ENCODE assay signal across 10 cellular contexts in genomic region chr16:31138621-31139578, GRCh38. TPM values are rescaled to one million over a fixed set of nuclear protein-coding genes. Genes with fewer than 3 reads are reported as not detected.
DNase-seq lines count a peak whose midpoint lies in the region; FAIRE-seq and TF ChIP-seq lines count a peak whose summit lies in the region.
"Had no signal": no experiment of that assay in that cellular context is flagged by ENCODE, and none has a peak within 500 bp of the region (broad histone marks: within the 10 kb centered on the region; RNA-seq: fewer than 3 reads in every experiment).

No MANE protein-coding gene starts in this region.

- TF ChIP-seq CTCF in cardiac fibroblast (IDR thresholded peaks at IDR 0.05; ENCODE audit: low read depth, low read length), result no peak
- TF ChIP-seq CTCF in type B pancreatic cell (conservative IDR thresholded peaks at IDR 0.05), result no peak

- H3K36me3 Mint-ChIP-seq in type B pancreatic cell, result no peaks in the 10 kb centered on the region
- no peaks in the 10 kb centered on the region for H3K36me3 Mint-ChIP-seq in activated T-cell treated with anti-CD3 and anti-CD28 coated beads, Interleukin-2, amount 50 U/mL, for 24 hours (ENCODE audit: low read depth)

- no peaks in the 10 kb centered on the region for H3K9me3 Mint-ChIP-seq in type B pancreatic cell
- no peaks in the 10 kb centered on the region for H3K9me3 Mint-ChIP-seq in activated T-cell treated with anti-CD3 and anti-CD28 coated beads, Interleukin-2, amount 50 U/mL, for 24 hours
- H3K9me3 Mint-ChIP-seq: activated CD4-positive, alpha-beta memory T cell treated with anti-CD3 and anti-CD28 coated beads, Interleukin-2, amount 10 ng/mL, durations not matched to agents 7 days and 5 days had no signal

- no peak overlapping the region for H3K27ac ChIP-seq in caudate nucleus (ENCODE audit: low read depth, low read length)

- peaks cover 6% of the 10 kb centered on the region for H3K27me3 Mint-ChIP-seq in type B pancreatic cell
- H3K27me3 Mint-ChIP-seq in activated T-cell treated with anti-CD3 and anti-CD28 coated beads, Interleukin-2, amount 50 U/mL, for 24 hours, result no peaks in the 10 kb centered on the region
- H3K27me3 Mint-ChIP-seq: activated CD4-positive, alpha-beta memory T cell treated with anti-CD3 and anti-CD28 coated beads, Interleukin-2, amount 10 ng/mL, durations not matched to agents 7 days and 5 days had no signal

- H3K4me3 ChIP-seq in cardiac fibroblast (replicated peaks in 1 of 2; ENCODE audit: low read depth in 2 of 2, low read length in 2 of 2), result no peak overlapping the region

- peaks cover 21% of the 10 kb centered on the region for H3K4me1 Mint-ChIP-seq in type B pancreatic cell (ENCODE audit: unreplicated experiment)
- H3K4me1 Mint-ChIP-seq in activated T-cell treated with anti-CD3 and anti-CD28 coated beads, Interleukin-2, amount 50 U/mL, for 24 hours (ENCODE audit: low read depth), result peaks cover 14% of the 10 kb centered on the region

- CTCF ChIA-PET in HEK293T (lab: Yijun Ruan, JAX), result interaction anchor here (0.9 kb wide), 1 partner anchor 22 kb away, joined by 3 read pairs; the partner anchor contains the start of gene KAT8

- H3K27ac Mint-ChIP-seq in type B pancreatic cell, result peak overlapping the region; percentile 87
- no peak overlapping the region for H3K27ac Mint-ChIP-seq in activated T-cell treated with anti-CD3 and anti-CD28 coated beads, Interleukin-2, amount 50 U/mL, for 24 hours
- H3K27ac Mint-ChIP-seq: activated CD4-positive, alpha-beta memory T cell treated with anti-CD3 and anti-CD28 coated beads, Interleukin-2, amount 10 ng/mL, durations not matched to agents 7 days and 5 days had no signal

- FAIRE-seq in HTR-8/SVneo (lab: Jason Lieb, UNC), result peak; percentile 91

- H3K4me3 Mint-ChIP-seq in type B pancreatic cell, result peak overlapping the region; percentile 74
- no peak overlapping the region for H3K4me3 Mint-ChIP-seq in activated T-cell treated with anti-CD3 and anti-CD28 coated beads, Interleukin-2, amount 50 U/mL, for 24 hours
- H3K4me3 Mint-ChIP-seq: activated CD4-positive, alpha-beta memory T cell treated with anti-CD3 and anti-CD28 coated beads, Interleukin-2, amount 10 ng/mL, durations not matched to agents 7 days and 5 days had no signal

- DNase-seq in HTR-8/SVneo (ENCODE audit: insufficient read length, low spot score) (peak; percentile 90), cardiac fibroblast (ENCODE audit: low read depth in 2 of 2) (peak; percentile 66), left kidney (ENCODE audit: low read depth, low spot score) (peak; percentile 70), type B pancreatic cell (ENCODE audit: extremely low spot score, unreplicated experiment) (no peak), caudate nucleus (lab: John Stamatoyannopoulos, UW) (no peak), DMS79 (lab: John Stamatoyannopoulos, UW) (no peak), HEK293T (ENCODE audit: extremely low spot score) (no peak)
- no peak for DNase-seq in activated T-cell treated with anti-CD3 and anti-CD28 coated beads, Interleukin-2, amount 50 U/mL, for 24 hours
- DNase-seq: activated CD4-positive, alpha-beta memory T cell treated with anti-CD3 and anti-CD28 coated beads, Interleukin-2, amount 10 ng/mL, durations not matched to agents 7 days and 5 days; NCI-H774 had no signal

- POLR2A ChIA-PET in HEK293T (lab: Yijun Ruan, JAX), result interaction anchor here (1.8 kb wide), 2 partner anchors 22 to 41 kb away, joined by 7 to 9 read pairs; partner anchors contain the start of genes FUS and KAT8

TF ChIP-seq in HEK293T, 16 proteins besides CTCF, POLR2A, EP300 and RAD21:
- TF ChIP-seq L3MBTL2 (conservative IDR thresholded peaks at IDR 0.05) (no peak), ELF4 (IDR thresholded peaks at IDR 0.05) (no peak), CTBP1 (IDR thresholded peaks at IDR 0.05; ENCODE audit: borderline replicate concordance) (no peak), NFRKB (IDR thresholded peaks at IDR 0.05) (no peak), LEF1 (IDR thresholded peaks at IDR 0.05; ENCODE audit: borderline replicate concordance) (no peak), HDGF (IDR thresholded peaks at IDR 0.05; ENCODE audit: borderline replicate concordance) (no peak), ZNF384 (IDR thresholded peaks at IDR 0.05) (no peak), FOXK2 (IDR thresholded peaks at IDR 0.05) (no peak), FOXM1 (IDR thresholded peaks at IDR 0.05; ENCODE audit: borderline replicate concordance) (no peak), BHLHE40 (IDR thresholded peaks at IDR 0.05; ENCODE audit: borderline replicate concordance) (no peak), ARNT (IDR thresholded peaks at IDR 0.05) (no peak), SUZ12 (IDR thresholded peaks at IDR 0.05) (no peak), SP1 (IDR thresholded peaks at IDR 0.05) (no peak), FOXA1 (IDR thresholded peaks at IDR 0.05) (no peak)

RNA-seq across cellular contexts. Expression of gene PRSS8, which starts 3.4 kb away (rescaled TPM):
- 84.7 and 205 TPM in 2 replicates for total RNA-seq in type B pancreatic cell (ENCODE audit: low replicate concordance)
- total RNA-seq: activated CD4-positive, alpha-beta memory T cell treated with anti-CD3 and anti-CD28 coated beads, Interleukin-2, amount 10 ng/mL, durations not matched to agents 7 days and 5 days had no signal

RNA-seq across cellular contexts. Expression of gene PRSS36, which starts 11.0 kb away (rescaled TPM):
- 1.8 and 2.0 TPM in 2 replicates for total RNA-seq in type B pancreatic cell (ENCODE audit: low replicate concordance)

RNA-seq across cellular contexts. Expression of gene KAT8, which starts 21.4 kb away (rescaled TPM):
- total RNA-seq in type B pancreatic cell (ENCODE audit: low replicate concordance), result 54.4 and 70.3 TPM in 2 replicates

RNA-seq across cellular contexts. Expression of gene BCKDK, which starts 30.7 kb away (rescaled TPM):
- total RNA-seq in type B pancreatic cell (ENCODE audit: low replicate concordance), result 38.5 and 44.5 TPM in 2 replicates

RNA-seq across cellular contexts. Expression of gene FUS, which starts 41.0 kb away (rescaled TPM):
- 400 and 654 TPM in 2 replicates for total RNA-seq in type B pancreatic cell (ENCODE audit: low replicate concordance)

Comparison
In these comparisons a context has a peak if more than half of its experiments do, and no peak if none do; other contexts are left out.
1. DNase-seq: peak in HTR-8/SVneo (single experiment), cardiac fibroblast (2 of 2) and left kidney (single experiment); none in type B pancreatic cell (single experiment), caudate nucleus (0 of 61), DMS79 (single experiment), HEK293T (single experiment) and activated T-cell treated with anti-CD3 and anti-CD28 coated beads, Interleukin-2, amount 50 U/mL, for 24 hours (single experiment).